Comparison of ENCODE assay signal across 33 cellular contexts in genomic region chr17:57144567-57144966, GRCh38.
"Had no signal": no experiment of that assay in that cellular context is flagged by ENCODE, and none has a peak within 500 bp of the region (broad histone marks: within the 10 kb centered on the region; RNA-seq: fewer than 3 reads in every experiment).

No MANE protein-coding gene starts in this region.

- DNase-seq: activated CD4-positive, alpha-beta T cell treated with anti-CD3 and anti-CD28 coated beads for 36 hours; activated CD4-positive, alpha-beta T cell treated with anti-CD3 and anti-CD28 coated beads, Interleukin-2, amount 10 ng/mL, durations not matched to agents 7 days and 5 days; activated CD4-positive, alpha-beta T cell treated with anti-CD3 and anti-CD28 coated beads, Interleukin-2, amount 50 U/mL, for 48 hours; activated CD8-positive, alpha-beta memory T cell treated with anti-CD3 and anti-CD28 coated beads, Interleukin-2, amount 50 U/mL, for 4 hours; activated gamma-delta T cell treated with Interleukin-2 at 50 U/mL for 16 hours; activated naive CD4-positive, alpha-beta T cell treated with anti-CD3 and anti-CD28 coated beads, Interleukin-2, amount 10 ng/mL, durations not matched to agents 7 days and 5 days; activated naive CD8-positive, alpha-beta T cell treated with anti-CD3 and anti-CD28 coated beads, Interleukin-2, amount 50 U/mL, for 24 hours; activated T-cell treated with anti-CD3 and anti-CD28 coated beads for 4 hours; activated T-cell treated with anti-CD3 and anti-CD28 coated beads, Interleukin-2, amount 50 U/mL, for 4 hours; anterior cingulate cortex; caudate nucleus; Kasumi-1; MM.1S; MV-4-11; NCI-H1092; NCI-H1436 treated with DMSO at 0.1 percent for 48 hours; NCI-H1694 treated with DMSO at 0.1 percent for 48 hours; NCI-H2029; NCI-H345; NCI-H524 treated with DMSO at 0.1 percent for 48 hours; PC-3; Peyer's patch; RPMI8226; SHP77 treated with DMSO at 0.1 percent for 48 hours; SK-N-SH had no signal

- H3K36me3 Mint-ChIP-seq: activated naive CD4-positive, alpha-beta T cell treated with anti-CD3 and anti-CD28 coated beads, Interleukin-2, amount 10 ng/mL, durations not matched to agents 7 days and 5 days; brain had no signal

- H3K27ac Mint-ChIP-seq: activated CD4-positive, alpha-beta T cell treated with anti-CD3 and anti-CD28 coated beads for 36 hours; activated CD4-positive, alpha-beta T cell treated with anti-CD3 and anti-CD28 coated beads, Interleukin-2, amount 10 ng/mL, durations not matched to agents 7 days and 5 days; activated naive CD4-positive, alpha-beta T cell treated with anti-CD3 and anti-CD28 coated beads, Interleukin-2, amount 10 ng/mL, durations not matched to agents 7 days and 5 days; activated naive CD8-positive, alpha-beta T cell; activated naive CD8-positive, alpha-beta T cell treated with anti-CD3 and anti-CD28 coated beads, Interleukin-2, amount 50 U/mL, for 24 hours; activated T-helper 1 cell treated with anti-CD3 and anti-CD28 coated beads, Interleukin-12 subunit alpha, Interleukin-12 subunit beta, Interleukin-2, Interleukin-4 antibody, amounts not matched to agents 30 ng/mL and 10 ng/mL and 1 ng/mL, durations not matched to agents 14 hours and 24 hours and 36 hours; T-helper 1 cell treated with Interleukin-12 subunit alpha and Interleukin-12 subunit beta and Interleukin-4 antibody, amounts not matched to agents 30 μg/mL and 1 μg/mL, for 36 hours; T-helper 2 cell treated with Interferon-gamma antibody and Interleukin-4, amounts not matched to agents 5 μg/mL and 100 μg/mL, for 36 hours had no signal

- H3K36me3 ChIP-seq: Peyer's patch, SJSA1 had no signal

- H3K4me1 Mint-ChIP-seq: activated CD4-positive, alpha-beta T cell treated with anti-CD3 and anti-CD28 coated beads for 36 hours; activated naive CD4-positive, alpha-beta T cell treated with anti-CD3 and anti-CD28 coated beads, Interleukin-2, amount 10 ng/mL, durations not matched to agents 7 days and 5 days; activated naive CD8-positive, alpha-beta T cell treated with anti-CD3 and anti-CD28 coated beads, Interleukin-2, amount 50 U/mL, for 24 hours had no signal

- H3K4me1 ChIP-seq: Peyer's patch, SJSA1 had no signal

- H3K27me3 ChIP-seq: Peyer's patch had no signal

- H3K9ac ChIP-seq: SK-N-SH had no signal

- ATAC-seq: activated CD4-positive, alpha-beta T cell treated with anti-CD3 and anti-CD28 coated beads for 36 hours; activated CD4-positive, CD25-positive, alpha-beta regulatory T cell treated with anti-CD3 and anti-CD28 coated beads, Interleukin-2, amount 50 U/mL, for 24 hours; activated naive CD8-positive, alpha-beta T cell treated with anti-CD3 and anti-CD28 coated beads, Interleukin-2, amount 50 U/mL, for 24 hours; activated T-cell treated with anti-CD3 and anti-CD28 coated beads, Interleukin-2, amount 50 U/mL, for 4 hours; PC-3; WTC11 had no signal

- H3K27ac ChIP-seq: Peyer's patch, SJSA1 had no signal

- H3K9me3 Mint-ChIP-seq: activated CD4-positive, alpha-beta T cell treated with anti-CD3 and anti-CD28 coated beads, Interleukin-2, amount 10 ng/mL, durations not matched to agents 7 days and 5 days; activated naive CD8-positive, alpha-beta T cell treated with anti-CD3 and anti-CD28 coated beads, Interleukin-2, amount 50 U/mL, for 24 hours; activated T-cell treated with anti-CD3 and anti-CD28 coated beads, Interleukin-2, amount 50 U/mL, for 4 hours; T-helper 1 cell treated with Interleukin-12 subunit alpha and Interleukin-12 subunit beta and Interleukin-4 antibody, amounts not matched to agents 30 μg/mL and 1 μg/mL, for 36 hours; T-helper 2 cell treated with Interferon-gamma antibody and Interleukin-4, amounts not matched to agents 5 μg/mL and 100 μg/mL, for 36 hours had no signal

- H3K9me2 ChIP-seq: SK-N-SH had no signal

- H3K4me3 Mint-ChIP-seq: activated CD4-positive, alpha-beta T cell treated with anti-CD3 and anti-CD28 coated beads for 36 hours; activated CD4-positive, alpha-beta T cell treated with anti-CD3 and anti-CD28 coated beads, Interleukin-2, amount 10 ng/mL, durations not matched to agents 7 days and 5 days; activated naive CD4-positive, alpha-beta T cell treated with anti-CD3 and anti-CD28 coated beads, Interleukin-2, amount 10 ng/mL, durations not matched to agents 7 days and 5 days; activated naive CD8-positive, alpha-beta T cell; activated naive CD8-positive, alpha-beta T cell treated with anti-CD3 and anti-CD28 coated beads, Interleukin-2, amount 50 U/mL, for 24 hours; activated T-cell treated with anti-CD3 and anti-CD28 coated beads, Interleukin-2, amount 50 U/mL, for 4 hours; activated T-helper 1 cell treated with anti-CD3 and anti-CD28 coated beads, Interleukin-12 subunit alpha, Interleukin-12 subunit beta, Interleukin-2, Interleukin-4 antibody, amounts not matched to agents 30 ng/mL and 10 ng/mL and 1 ng/mL, durations not matched to agents 14 hours and 24 hours and 36 hours; brain; T-helper 1 cell treated with Interleukin-12 subunit alpha and Interleukin-12 subunit beta and Interleukin-4 antibody, amounts not matched to agents 30 μg/mL and 1 μg/mL, for 36 hours; T-helper 2 cell treated with Interferon-gamma antibody and Interleukin-4, amounts not matched to agents 5 μg/mL and 100 μg/mL, for 36 hours; WTC11 had no signal

- H3K4me2 ChIP-seq: SK-N-SH had no signal

- H3K4me3 ChIP-seq: Peyer's patch, SJSA1 had no signal

- H3K9me3 ChIP-seq: Peyer's patch, SK-N-SH had no signal

- H3K27me3 Mint-ChIP-seq: activated CD4-positive, alpha-beta T cell treated with anti-CD3 and anti-CD28 coated beads, Interleukin-2, amount 10 ng/mL, durations not matched to agents 7 days and 5 days; activated naive CD8-positive, alpha-beta T cell treated with anti-CD3 and anti-CD28 coated beads, Interleukin-2, amount 50 U/mL, for 24 hours; brain had no signal
